1 cellular context compared by ENCODE assay signal in the genomic region with DNA sequence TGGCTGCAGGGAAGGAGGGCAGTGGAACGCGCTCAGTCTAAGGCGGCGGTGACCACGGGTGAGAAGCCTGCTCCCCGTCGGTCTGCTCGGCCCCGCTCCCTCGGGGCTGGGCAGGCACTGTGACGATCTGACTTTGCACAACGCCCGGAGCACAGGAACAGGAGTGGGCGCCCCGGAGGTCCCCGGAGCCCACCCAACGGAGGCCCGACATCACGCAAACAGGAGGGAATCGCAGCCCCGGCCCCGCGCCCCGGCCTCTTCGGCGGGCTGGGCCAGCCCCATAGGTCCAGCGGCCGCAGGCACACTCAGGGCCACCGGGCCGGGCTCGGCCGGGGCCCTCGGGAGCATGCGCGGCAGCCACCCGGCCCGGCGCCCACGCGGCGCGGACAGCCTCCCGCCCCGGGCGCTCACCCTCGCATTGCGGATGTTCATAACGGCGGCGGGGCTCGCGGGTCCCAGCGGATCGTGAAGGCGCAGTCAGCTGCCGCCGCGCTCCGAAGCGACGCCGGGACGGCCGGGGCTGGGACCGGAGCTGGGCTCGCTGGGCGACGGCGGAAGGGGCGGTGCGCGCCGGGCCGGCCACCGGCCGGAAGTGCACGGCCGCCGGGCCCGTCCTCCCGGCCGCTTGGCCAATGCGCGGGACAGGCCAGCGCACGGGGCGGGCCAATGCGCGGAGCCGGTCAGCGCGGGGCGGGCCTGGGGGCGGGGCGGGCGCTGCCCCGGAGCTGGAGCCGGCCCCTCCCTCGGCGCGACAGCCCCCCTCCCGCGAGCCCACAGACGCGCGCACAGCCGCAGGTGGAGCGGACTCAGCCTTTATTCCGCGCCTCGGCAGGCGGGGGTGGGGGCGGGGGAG.
TF ChIP-seq lines count a peak whose summit lies in the region.

NAA10 (minus strand) TSS at position 565 of the 853 bp plus-strand sequence; CDS start at position 432, 133 bp downstream.

TF ChIP-seq in K562, 482 proteins besides CTCF, POLR2A, EP300 and RAD21 (continued from another document and continues in another):
- TF ChIP-seq ZBTB7A (IDR thresholded peaks at IDR 0.05; ENCODE audit: borderline replicate concordance, control insufficient read depth, low read depth, low read length) (peak; percentile 5; the same call in 1 of the 2 replicates), TCFL5 (CRISPR knock-in tag; conservative IDR thresholded peaks at IDR 0.05) (no peak), RBBP5 (IDR thresholded peaks at IDR 0.05; ENCODE audit: borderline replicate concordance, insufficient read depth, low read length, poor library complexity, severe bottlenecking) (peak; percentile 66), GABPA (tag; conservative IDR thresholded peaks at IDR 0.05; ENCODE audit: low read depth) (peak; percentile 94), ELF1 (tag; IDR thresholded peaks at IDR 0.05) (peak; percentile 50; the same call in 1 of the 2 replicates), CEBPB (tag; IDR thresholded peaks at IDR 0.05) (no peak), ZNF12 (CRISPR knock-in tag; IDR thresholded peaks at IDR 0.05) (no peak), POLR2AphosphoS5 (IDR thresholded peaks at IDR 0.05; ENCODE audit: control insufficient read depth, insufficient read depth, low read depth, low read length) (0 out of 2 replicates have a peak, but pooled peaks have one; percentile 29), MIER1 (IDR thresholded peaks at IDR 0.05; ENCODE audit: low read depth) (no peak), POLR2G (IDR thresholded peaks at IDR 0.05; ENCODE audit: low read depth, low read length) (peak; percentile 80), RBM17 (IDR thresholded peaks at IDR 0.05; ENCODE audit: borderline replicate concordance, low read depth, low read length) (no peak), NONO (IDR thresholded peaks at IDR 0.05; ENCODE audit: low read depth in 2 of 2, low read length in 1 of 2) (peak in 1 of 2 experiments; percentile 73; a peak in 1 of 4 replicates), CREB3L1 (IDR thresholded peaks at IDR 0.05; ENCODE audit: borderline replicate concordance, low read depth) (0 out of 2 replicates have a peak, but pooled peaks have one; percentile 29), RBM25 (IDR thresholded peaks at IDR 0.05; ENCODE audit: low read depth, low read length, severe bottlenecking) (peak; percentile 66), NRF1 (conservative IDR thresholded peaks at IDR 0.05 in 1 of 2, IDR thresholded peaks at IDR 0.05 in 1 of 2) (peak; percentile 89 to 91), ZFP91 (CRISPR knock-in tag; IDR thresholded peaks at IDR 0.05) (no peak), SP2 (IDR thresholded peaks at IDR 0.05; ENCODE audit: extremely low read depth, low read depth, low read length, poor library complexity, severe bottlenecking) (peak; percentile 43), RBFOX2 (IDR thresholded peaks at IDR 0.05; ENCODE audit: low read depth, low read length) (peak; percentile 66), OTX1 (CRISPR knock-in tag; IDR thresholded peaks at IDR 0.05) (no peak), PHF8 (IDR thresholded peaks at IDR 0.05; ENCODE audit: borderline replicate concordance, low read length) (peak; percentile 70; the same call in 1 of the 2 replicates), PPARD (CRISPR knock-in tag; IDR thresholded peaks at IDR 0.05) (no peak), MCM3 (IDR thresholded peaks at IDR 0.05) (no peak), NFATC3 (IDR thresholded peaks at IDR 0.05) (no peak), SIN3B (IDR thresholded peaks at IDR 0.05; ENCODE audit: low read depth) (peak; percentile 79; the same call in 1 of the 2 replicates), ZBTB40 (IDR thresholded peaks at IDR 0.05) (no peak), ZBTB40 (CRISPR knock-in tag; IDR thresholded peaks at IDR 0.05) (no peak), EGR1 (conservative IDR thresholded peaks at IDR 0.05) (no peak), CXXC5 (CRISPR knock-in tag; IDR thresholded peaks at IDR 0.05) (peak; percentile 76), CTBP1 (IDR thresholded peaks at IDR 0.05; ENCODE audit: borderline replicate concordance) (peak; percentile 19; the same call in 1 of the 2 replicates), HMGN3 (IDR thresholded peaks at IDR 0.05; ENCODE audit: borderline replicate concordance, extremely low read depth, insufficient read length, low read depth, low read length) (peak; percentile 44), HCFC1 (IDR thresholded peaks at IDR 0.05; ENCODE audit: low read depth, low read length) (0 out of 2 replicates have a peak, but pooled peaks have one; percentile 40), SRSF3 (IDR thresholded peaks at IDR 0.05; ENCODE audit: insufficient read depth, low read length) (no peak), GATA2 (CRISPR knock-in tag; IDR thresholded peaks at IDR 0.05) (no peak)
- TF ChIP-seq, protein P1, sequence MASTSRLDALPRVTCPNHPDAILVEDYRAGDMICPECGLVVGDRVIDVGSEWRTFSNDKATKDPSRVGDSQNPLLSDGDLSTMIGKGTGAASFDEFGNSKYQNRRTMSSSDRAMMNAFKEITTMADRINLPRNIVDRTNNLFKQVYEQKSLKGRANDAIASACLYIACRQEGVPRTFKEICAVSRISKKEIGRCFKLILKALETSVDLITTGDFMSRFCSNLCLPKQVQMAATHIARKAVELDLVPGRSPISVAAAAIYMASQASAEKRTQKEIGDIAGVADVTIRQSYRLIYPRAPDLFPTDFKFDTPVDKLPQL (IDR thresholded peaks at IDR 0.05; ENCODE audit: extremely low read depth, insufficient read length) = no peak
- TF ChIP-seq, protein P2, sequence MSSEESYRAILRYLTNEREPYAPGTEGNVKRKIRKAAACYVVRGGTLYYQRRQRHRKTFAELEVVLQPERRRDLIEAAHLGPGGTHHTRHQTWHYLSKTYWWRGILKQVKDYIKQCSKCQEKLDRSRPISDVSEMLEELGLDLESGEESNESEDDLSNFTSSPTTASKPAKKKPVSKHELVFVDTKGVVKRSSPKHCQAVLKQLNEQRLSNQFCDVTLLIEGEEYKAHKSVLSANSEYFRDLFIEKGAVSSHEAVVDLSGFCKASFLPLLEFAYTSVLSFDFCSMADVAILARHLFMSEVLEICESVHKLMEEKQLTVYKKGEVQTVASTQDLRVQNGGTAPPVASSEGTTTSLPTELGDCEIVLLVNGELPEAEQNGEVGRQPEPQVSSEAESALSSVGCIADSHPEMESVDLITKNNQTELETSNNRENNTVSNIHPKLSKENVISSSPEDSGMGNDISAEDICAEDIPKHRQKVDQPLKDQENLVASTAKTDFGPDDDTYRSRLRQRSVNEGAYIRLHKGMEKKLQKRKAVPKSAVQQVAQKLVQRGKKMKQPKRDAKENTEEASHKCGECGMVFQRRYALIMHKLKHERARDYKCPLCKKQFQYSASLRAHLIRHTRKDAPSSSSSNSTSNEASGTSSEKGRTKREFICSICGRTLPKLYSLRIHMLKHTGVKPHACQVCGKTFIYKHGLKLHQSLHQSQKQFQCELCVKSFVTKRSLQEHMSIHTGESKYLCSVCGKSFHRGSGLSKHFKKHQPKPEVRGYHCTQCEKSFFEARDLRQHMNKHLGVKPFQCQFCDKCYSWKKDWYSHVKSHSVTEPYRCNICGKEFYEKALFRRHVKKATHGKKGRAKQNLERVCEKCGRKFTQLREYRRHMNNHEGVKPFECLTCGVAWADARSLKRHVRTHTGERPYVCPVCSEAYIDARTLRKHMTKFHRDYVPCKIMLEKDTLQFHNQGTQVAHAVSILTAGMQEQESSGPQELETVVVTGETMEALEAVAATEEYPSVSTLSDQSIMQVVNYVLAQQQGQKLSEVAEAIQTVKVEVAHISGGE (CRISPR knock-in tag; IDR thresholded peaks at IDR 0.05) = peak in 1 of 3 experiments; percentile 80; a peak in 2 of 6 replicates
- TF ChIP-seq, protein P3, sequence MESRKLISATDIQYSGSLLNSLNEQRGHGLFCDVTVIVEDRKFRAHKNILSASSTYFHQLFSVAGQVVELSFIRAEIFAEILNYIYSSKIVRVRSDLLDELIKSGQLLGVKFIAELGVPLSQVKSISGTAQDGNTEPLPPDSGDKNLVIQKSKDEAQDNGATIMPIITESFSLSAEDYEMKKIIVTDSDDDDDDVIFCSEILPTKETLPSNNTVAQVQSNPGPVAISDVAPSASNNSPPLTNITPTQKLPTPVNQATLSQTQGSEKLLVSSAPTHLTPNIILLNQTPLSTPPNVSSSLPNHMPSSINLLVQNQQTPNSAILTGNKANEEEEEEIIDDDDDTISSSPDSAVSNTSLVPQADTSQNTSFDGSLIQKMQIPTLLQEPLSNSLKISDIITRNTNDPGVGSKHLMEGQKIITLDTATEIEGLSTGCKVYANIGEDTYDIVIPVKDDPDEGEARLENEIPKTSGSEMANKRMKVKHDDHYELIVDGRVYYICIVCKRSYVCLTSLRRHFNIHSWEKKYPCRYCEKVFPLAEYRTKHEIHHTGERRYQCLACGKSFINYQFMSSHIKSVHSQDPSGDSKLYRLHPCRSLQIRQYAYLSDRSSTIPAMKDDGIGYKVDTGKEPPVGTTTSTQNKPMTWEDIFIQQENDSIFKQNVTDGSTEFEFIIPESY (CRISPR knock-in tag; IDR thresholded peaks at IDR 0.05) = no peak
